In the genomic region with DNA sequence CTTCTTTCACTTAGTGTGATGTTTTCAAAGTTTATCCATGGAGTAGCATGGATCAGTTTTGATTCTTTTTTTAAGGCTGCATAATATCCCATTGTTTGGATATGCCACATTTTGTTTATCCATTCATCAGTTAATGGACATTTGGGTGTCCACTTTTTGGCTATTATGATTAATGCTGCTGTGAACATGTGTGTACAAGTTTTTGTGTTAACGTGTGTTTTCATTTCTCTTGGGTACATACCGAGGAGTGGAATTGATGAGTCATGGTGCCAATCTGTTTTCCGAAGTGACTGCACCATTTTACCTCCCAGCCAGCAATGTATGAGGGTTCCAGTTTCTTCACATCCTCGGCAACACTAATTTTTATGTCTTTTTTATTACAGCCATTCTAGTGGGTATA, we compare ENCODE assay signal across 22 cellular contexts.
"Had no signal": no experiment of that assay in that cellular context is flagged by ENCODE, and none has a peak within 500 bp of the region (broad histone marks: within the 10 kb centered on the region; RNA-seq: fewer than 3 reads in every experiment).

No MANE protein-coding gene starts in this region.

- H3K36me3 ChIP-seq: esophagus squamous epithelium, heart right ventricle, left ventricle myocardium inferior, neutrophil, tibial nerve had no signal

- H3K4me3 ChIP-seq: coronary artery, esophagus squamous epithelium, heart right ventricle, left ventricle myocardium inferior, SJSA1, tibial nerve had no signal

- H3K4me3 Mint-ChIP-seq: activated CD4-positive, alpha-beta memory T cell treated with anti-CD3 and anti-CD28 coated beads for 36 hours; activated naive CD8-positive, alpha-beta T cell treated with anti-CD3 and anti-CD28 coated beads, Interleukin-2, amount 50 U/mL, for 24 hours; activated T-cell treated with anti-CD3 and anti-CD28 coated beads, Interleukin-2, amount 50 U/mL, for 72 hours; stimulated activated effector memory CD8-positive, alpha-beta T cell treated with anti-CD3 and anti-CD28 coated beads, Interleukin-12 subunit alpha, Interleukin-12 subunit beta, amount 100 ng/mL, for 72 hours had no signal

- H3K9me3 Mint-ChIP-seq: activated CD4-positive, alpha-beta memory T cell treated with anti-CD3 and anti-CD28 coated beads for 36 hours; activated naive CD8-positive, alpha-beta T cell treated with anti-CD3 and anti-CD28 coated beads, Interleukin-2, amount 50 U/mL, for 24 hours; activated T-cell treated with anti-CD3 and anti-CD28 coated beads, Interleukin-2, amount 50 U/mL, for 72 hours; stimulated activated effector memory CD8-positive, alpha-beta T cell treated with anti-CD3 and anti-CD28 coated beads, Interleukin-12 subunit alpha, Interleukin-12 subunit beta, amount 100 ng/mL, for 72 hours had no signal

- H3K9me3 ChIP-seq: esophagus squamous epithelium, heart right ventricle, left ventricle myocardium inferior, neutrophil, tibial nerve had no signal

- H3K27ac Mint-ChIP-seq: activated CD4-positive, alpha-beta memory T cell treated with anti-CD3 and anti-CD28 coated beads for 36 hours; activated naive CD8-positive, alpha-beta T cell treated with anti-CD3 and anti-CD28 coated beads, Interleukin-2, amount 50 U/mL, for 24 hours; activated T-cell treated with anti-CD3 and anti-CD28 coated beads, Interleukin-2, amount 50 U/mL, for 72 hours; stimulated activated effector memory CD8-positive, alpha-beta T cell treated with anti-CD3 and anti-CD28 coated beads, Interleukin-12 subunit alpha, Interleukin-12 subunit beta, amount 100 ng/mL, for 72 hours had no signal

- FAIRE-seq: astrocyte, kidney had no signal

- DNase-seq: activated CD4-positive, alpha-beta memory T cell treated with anti-CD3 and anti-CD28 coated beads for 36 hours; activated CD8-positive, alpha-beta memory T cell treated with anti-CD3 and anti-CD28 coated beads, Interleukin-2, amount 50 U/mL, for 4 hours; activated naive CD4-positive, alpha-beta T cell; activated naive CD8-positive, alpha-beta T cell treated with anti-CD3 and anti-CD28 coated beads, Interleukin-2, amount 50 U/mL, for 24 hours; activated T-cell treated with anti-CD3 and anti-CD28 coated beads, Interleukin-2, amount 50 U/mL, for 72 hours; caudate nucleus; esophagus squamous epithelium; heart right ventricle; kidney; left ventricle myocardium inferior; mesendoderm; SW 1271; T1000 had no signal

- H3K27ac ChIP-seq: coronary artery, esophagus squamous epithelium, foreskin keratinocyte, heart right ventricle, left ventricle myocardium inferior, neutrophil, SJSA1, tibial nerve, VCaP had no signal

- H3K36me3 Mint-ChIP-seq: activated CD4-positive, alpha-beta memory T cell treated with anti-CD3 and anti-CD28 coated beads for 36 hours; stimulated activated effector memory CD8-positive, alpha-beta T cell treated with anti-CD3 and anti-CD28 coated beads, Interleukin-12 subunit alpha, Interleukin-12 subunit beta, amount 100 ng/mL, for 72 hours had no signal

- H3K27me3 ChIP-seq: esophagus squamous epithelium, foreskin keratinocyte, SJSA1, tibial nerve had no signal

- ATAC-seq: activated naive CD8-positive, alpha-beta T cell treated with anti-CD3 and anti-CD28 coated beads, Interleukin-2, amount 50 U/mL, for 24 hours; activated T-cell treated with anti-CD3 and anti-CD28 coated beads, Interleukin-2, amount 50 U/mL, for 72 hours; foreskin keratinocyte; heart right ventricle; right cardiac atrium; stimulated activated effector memory CD8-positive, alpha-beta T cell treated with anti-CD3 and anti-CD28 coated beads, Interleukin-12 subunit alpha, Interleukin-12 subunit beta, amount 100 ng/mL, for 72 hours had no signal
